23 cellular contexts compared by ENCODE assay signal in genomic region chr7:37439282-37440021, GRCh38. TPM values are rescaled to one million over a fixed set of nuclear protein-coding genes. Genes with fewer than 3 reads are reported as not detected.
A peak's percentile ranks its signal among the peaks of the same experiment; 100 is the strongest.
DNase-seq lines count a peak whose midpoint lies in the region; ATAC-seq and TF ChIP-seq lines count a peak whose summit lies in the region.
"Had no signal": no experiment of that assay in that cellular context is flagged by ENCODE, and none has a peak within 500 bp of the region (broad histone marks: within the 10 kb centered on the region; RNA-seq: fewer than 3 reads in every experiment).

No MANE protein-coding gene starts in this region.

- H3K27me3 Mint-ChIP-seq in activated T-cell treated with anti-CD3 and anti-CD28 coated beads, Interleukin-2, amount 50 U/mL, for 72 hours (ENCODE audit: low read depth), result no peaks in the 10 kb centered on the region
- no peaks in the 10 kb centered on the region for H3K27me3 Mint-ChIP-seq in T-helper 2 cell treated with Interferon-gamma antibody and Interleukin-4, amounts not matched to agents 5 μg/mL and 100 μg/mL, for 36 hours (ENCODE audit: low read depth)
- H3K27me3 Mint-ChIP-seq in immature natural killer cell (ENCODE audit: low read depth in 3 of 3), result peaks cover 0 to 3% (median 2%) of the 10 kb centered on the region in 3 donors
- no peaks in the 10 kb centered on the region for H3K27me3 Mint-ChIP-seq in stimulated activated naive CD8-positive, alpha-beta T cell treated with anti-CD3 and anti-CD28 coated beads, Interleukin-15, amount 100 ng/mL, for 72 hours

- TF ChIP-seq CTCF in GM13977 (IDR thresholded peaks at IDR 0.05; ENCODE audit: extremely low read depth, insufficient read depth, missing control alignments), result no peak
- TF ChIP-seq CTCF in WERI-Rb-1 (IDR thresholded peaks at IDR 0.05; ENCODE audit: low read depth, low read length), result no peak

- peak; percentile 51 to 61 for ATAC-seq in activated T-cell treated with anti-CD3 and anti-CD28 coated beads, Interleukin-2, amount 50 U/mL, for 72 hours (replicated peaks in 1 of 2)
- peak; percentile 32 for ATAC-seq in stimulated activated naive CD8-positive, alpha-beta T cell treated with anti-CD3 and anti-CD28 coated beads, Interleukin-15, amount 100 ng/mL, for 72 hours
- ATAC-seq: gastroesophageal sphincter, left colon, mucosa of descending colon had no signal

- H3K9me3 Mint-ChIP-seq in activated T-cell treated with anti-CD3 and anti-CD28 coated beads, Interleukin-2, amount 50 U/mL, for 72 hours, result no peaks in the 10 kb centered on the region
- no peaks in the 10 kb centered on the region for H3K9me3 Mint-ChIP-seq in T-helper 2 cell treated with Interferon-gamma antibody and Interleukin-4, amounts not matched to agents 5 μg/mL and 100 μg/mL, for 36 hours
- no peaks in the 10 kb centered on the region for H3K9me3 Mint-ChIP-seq in immature natural killer cell
- H3K9me3 Mint-ChIP-seq in stimulated activated naive CD8-positive, alpha-beta T cell treated with anti-CD3 and anti-CD28 coated beads, Interleukin-15, amount 100 ng/mL, for 72 hours, result no peaks in the 10 kb centered on the region

- no peak overlapping the region for H3K4me3 ChIP-seq in WERI-Rb-1 (ENCODE audit: low read depth, low read length)
- H3K4me3 ChIP-seq: cardiac muscle cell, gastroesophageal sphincter, mucosa of descending colon, Peyer's patch, stomach, uterus had no signal

- H3K4me3 Mint-ChIP-seq in activated T-cell treated with anti-CD3 and anti-CD28 coated beads, Interleukin-2, amount 50 U/mL, for 72 hours, result peak overlapping the region; percentile 63 to 64
- no peak overlapping the region for H3K4me3 Mint-ChIP-seq in T-helper 2 cell treated with Interferon-gamma antibody and Interleukin-4, amounts not matched to agents 5 μg/mL and 100 μg/mL, for 36 hours
- peak overlapping the region in 4 of 5 donors; percentile 9 to 89 (median 58) for H3K4me3 Mint-ChIP-seq in immature natural killer cell
- H3K4me3 Mint-ChIP-seq in stimulated activated naive CD8-positive, alpha-beta T cell treated with anti-CD3 and anti-CD28 coated beads, Interleukin-15, amount 100 ng/mL, for 72 hours, result peak overlapping the region in 1 of 2 donors; percentile 72

- H3K9me3 ChIP-seq in WERI-Rb-1 (ENCODE audit: severe bottlenecking), result no peaks in the 10 kb centered on the region
- H3K9me3 ChIP-seq: gastroesophageal sphincter, mucosa of descending colon, Peyer's patch, stomach, uterus had no signal

- H3K36me3 Mint-ChIP-seq in activated T-cell treated with anti-CD3 and anti-CD28 coated beads, Interleukin-2, amount 50 U/mL, for 72 hours (ENCODE audit: insufficient read depth in 2 of 2), result peaks cover 0 to 9% of the 10 kb centered on the region in 2 donors
- peaks cover 4% of the 10 kb centered on the region for H3K36me3 Mint-ChIP-seq in T-helper 2 cell treated with Interferon-gamma antibody and Interleukin-4, amounts not matched to agents 5 μg/mL and 100 μg/mL, for 36 hours (ENCODE audit: low read depth)
- peaks cover 0 to 9% (median 4%) of the 10 kb centered on the region in 3 donors for H3K36me3 Mint-ChIP-seq in immature natural killer cell

- no peaks in the 10 kb centered on the region for H3K27me3 ChIP-seq in WERI-Rb-1 (ENCODE audit: insufficient read depth, low read depth, severe bottlenecking)
- H3K27me3 ChIP-seq: cardiac muscle cell, Peyer's patch, stomach, uterus had no signal

- DNase-seq in activated T-cell treated with anti-CD3 and anti-CD28 coated beads, Interleukin-2, amount 50 U/mL, for 72 hours, result no peak
- no peak for DNase-seq in activated T-cell treated with anti-CD3 and anti-CD28 coated beads, Interleukin-2, amount 50 U/mL, for 48 hours
- no peak for DNase-seq in T-helper 2 cell treated with Interferon-gamma antibody and Interleukin-4, amounts not matched to agents 5 μg/mL and 100 μg/mL, for 36 hours (ENCODE audit: low spot score)
- DNase-seq in immature natural killer cell, result no peak
- no peak for DNase-seq in stimulated activated naive CD8-positive, alpha-beta T cell treated with anti-CD3 and anti-CD28 coated beads, Interleukin-15, amount 100 ng/mL, for 72 hours
- DNase-seq in A172 (ENCODE audit: low spot score), result no peak
- DNase-seq in GM13977 (ENCODE audit: low spot score), result no peak
- DNase-seq in WERI-Rb-1, result no peak
- DNase-seq: ACHN, C1 segment of cervical spinal cord, DMS 273 treated with DMSO at 0.1 percent for 48 hours, erythroblast, GDM1, left colon, mucosa of descending colon, NCI-H1092, NCI-H446 treated with DMSO at 0.1 percent for 48 hours, occipital lobe, Peyer's patch, stomach, uterus had no signal

- in situ Hi-C loops in GM13977 (cut with MboI; ENCODE audit: low pct_unique_long_range_greater_than_20kb, low sequenced_read_pairs, unreplicated experiment), result no loop called here

- H3K27ac Mint-ChIP-seq in activated T-cell treated with anti-CD3 and anti-CD28 coated beads, Interleukin-2, amount 50 U/mL, for 72 hours, result peak overlapping the region; percentile 95
- peak overlapping the region; percentile 7 for H3K27ac Mint-ChIP-seq in T-helper 2 cell treated with Interferon-gamma antibody and Interleukin-4, amounts not matched to agents 5 μg/mL and 100 μg/mL, for 36 hours
- peak overlapping the region; percentile 1 to 98 (median 74) for H3K27ac Mint-ChIP-seq in immature natural killer cell
- peak overlapping the region; percentile 3 to 53 for H3K27ac Mint-ChIP-seq in stimulated activated naive CD8-positive, alpha-beta T cell treated with anti-CD3 and anti-CD28 coated beads, Interleukin-15, amount 100 ng/mL, for 72 hours

- H3K27ac ChIP-seq in WERI-Rb-1, result no peak overlapping the region
- H3K27ac ChIP-seq: cardiac muscle cell had no signal

- H3K36me3 ChIP-seq in WERI-Rb-1, result no peaks in the 10 kb centered on the region
- H3K36me3 ChIP-seq: cardiac muscle cell, gastroesophageal sphincter, Peyer's patch, stomach, uterus had no signal

- peaks cover 89% of the 10 kb centered on the region for H3K4me1 Mint-ChIP-seq in activated T-cell treated with anti-CD3 and anti-CD28 coated beads, Interleukin-2, amount 50 U/mL, for 72 hours (ENCODE audit: low read depth)
- H3K4me1 Mint-ChIP-seq in T-helper 2 cell treated with Interferon-gamma antibody and Interleukin-4, amounts not matched to agents 5 μg/mL and 100 μg/mL, for 36 hours (ENCODE audit: low read depth), result peaks cover 38% of the 10 kb centered on the region
- peaks cover 80 to 96% of the 10 kb centered on the region in 2 donors for H3K4me1 Mint-ChIP-seq in immature natural killer cell
- H3K4me1 Mint-ChIP-seq in stimulated activated naive CD8-positive, alpha-beta T cell treated with anti-CD3 and anti-CD28 coated beads, Interleukin-15, amount 100 ng/mL, for 72 hours, result peaks cover 70% of the 10 kb centered on the region

RNA-seq across cellular contexts. Expression of gene ELMO1, which starts 9.2 kb away (rescaled TPM):
- 100 to 1,000 TPM in 1 of 2 donors, 10 to 100 TPM in 1; 97.2 to 113 TPM for total RNA-seq in activated T-cell treated with anti-CD3 and anti-CD28 coated beads, Interleukin-2, amount 50 U/mL, for 72 hours
- polyA plus RNA-seq in immature natural killer cell, result 10 to 100 TPM; 31.9 to 65.9 (median 53.1) TPM
- 12.9 and 24.0 TPM in 2 replicates for total RNA-seq in A172 (2014; rRNA removed; shearing (Covaris generic))

Comparison
In these comparisons a context has a peak if more than half of its experiments do, and no peak if none do; other contexts are left out.
1. H3K27ac Mint-ChIP-seq: peak in every context shown above with its lines; median percentile 95 in activated T-cell treated with anti-CD3 and anti-CD28 coated beads, Interleukin-2, amount 50 U/mL, for 72 hours; 74 in immature natural killer cell; 28 in stimulated activated naive CD8-positive, alpha-beta T cell treated with anti-CD3 and anti-CD28 coated beads, Interleukin-15, amount 100 ng/mL, for 72 hours; 7 in T-helper 2 cell treated with Interferon-gamma antibody and Interleukin-4, amounts not matched to agents 5 μg/mL and 100 μg/mL, for 36 hours.